ENCODE assay signal across 17 cellular contexts in the genomic region with DNA sequence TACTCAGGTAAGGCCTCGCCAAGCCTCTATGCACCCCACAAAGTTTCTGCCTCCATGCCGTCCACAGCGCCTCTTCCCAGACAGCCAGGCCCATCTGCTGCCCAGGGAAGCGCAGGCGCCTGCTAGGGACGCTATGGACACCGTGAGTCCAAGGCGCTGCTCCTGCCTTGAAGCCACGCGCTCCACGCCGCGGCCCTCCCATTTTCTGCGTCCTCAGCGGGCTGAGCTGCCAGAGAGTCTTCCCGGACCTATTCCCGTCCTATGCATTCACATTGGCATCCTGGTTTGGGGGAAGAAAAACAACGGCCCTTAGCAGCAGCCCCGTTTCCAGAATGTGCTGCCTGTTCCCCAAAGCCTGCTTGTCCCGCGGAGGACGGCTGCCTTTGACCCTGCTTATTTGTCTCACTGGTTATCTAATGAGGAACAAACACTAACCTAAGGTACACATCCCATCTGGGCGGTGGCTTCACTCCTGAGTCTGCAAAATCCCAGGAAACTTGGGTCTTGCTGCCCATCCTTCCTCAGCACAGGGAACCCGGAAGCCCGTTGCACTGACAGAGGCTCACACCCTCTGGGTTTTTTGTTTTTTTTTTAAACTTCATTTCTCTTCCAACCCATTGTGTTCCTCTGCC. TPM values are rescaled to one million over a fixed set of nuclear protein-coding genes. Genes with fewer than 3 reads are reported as not detected.
DNase-seq lines count a peak whose midpoint lies in the region; ATAC-seq, FAIRE-seq and TF ChIP-seq lines count a peak whose summit lies in the region.
"Had no signal": no experiment of that assay in that cellular context is flagged by ENCODE, and none has a peak within 500 bp of the region (broad histone marks: within the 10 kb centered on the region; RNA-seq: fewer than 3 reads in every experiment).

No MANE protein-coding gene starts in this region.

- H3K27ac Mint-ChIP-seq in H9: peak overlapping the region in 2 of 3 experiments; percentile 13 to 81; a peak in 2 of 7 replicates
- H3K27ac Mint-ChIP-seq in astrocyte (ENCODE audit: unreplicated experiment): peak overlapping the region; percentile 23
- no peak overlapping the region for H3K27ac Mint-ChIP-seq in activated CD8-positive, alpha-beta T cell treated with anti-CD3 and anti-CD28 coated beads, Interleukin-2, amount 10 ng/mL, durations not matched to agents 7 days and 5 days
- H3K27ac Mint-ChIP-seq: B cell; CD4-positive, alpha-beta T cell; GM23338; IgD-negative memory B cell had no signal

- H3K27ac ChIP-seq in H9 (ENCODE audit: insufficient read length, low read depth, low read length) (no peak overlapping the region), astrocyte (ENCODE audit: low read depth, low read length) (no peak overlapping the region), kidney (ENCODE audit: low read depth in 2 of 2, low read length in 2 of 2) (no peak overlapping the region), osteoblast (ENCODE audit: low read depth, low read length) (no peak overlapping the region)

- ATAC-seq in activated CD8-positive, alpha-beta T cell treated with anti-CD3 and anti-CD28 coated beads, Interleukin-2, amount 10 ng/mL, durations not matched to agents 7 days and 5 days: no peak
- ATAC-seq: GM23338 had no signal

- H3K36me3 Mint-ChIP-seq in H9 (ENCODE audit: insufficient read depth in 1 of 3, low read depth in 3 of 3) (peaks cover under 1 to 7% (median 6%) of the 10 kb centered on the region in 3 experiments; a peak in 4 of 7 replicates), astrocyte (ENCODE audit: low read depth, unreplicated experiment) (peaks cover 25% of the 10 kb centered on the region)
- H3K36me3 Mint-ChIP-seq in activated CD8-positive, alpha-beta T cell treated with anti-CD3 and anti-CD28 coated beads, Interleukin-2, amount 10 ng/mL, durations not matched to agents 7 days and 5 days (ENCODE audit: low read depth): no peaks in the 10 kb centered on the region

- H3K14ac ChIP-seq in H9 (ENCODE audit: insufficient read depth, low read length): no peak overlapping the region

- H2BK12ac ChIP-seq in H9 (ENCODE audit: insufficient read length, low read depth, low read length): no peak overlapping the region

- H4K5ac ChIP-seq in H9 (ENCODE audit: insufficient read length, low read depth, low read length): no peak overlapping the region

- no peak overlapping the region for H2BK5ac ChIP-seq in H9 (ENCODE audit: insufficient read length, low read length)

- no peak overlapping the region for H3K18ac ChIP-seq in H9 (ENCODE audit: insufficient read length, low read depth, low read length)

- CTCF ChIA-PET in activated CD8-positive, alpha-beta T cell treated with anti-CD3 and anti-CD28 coated beads, Interleukin-2, amount 10 ng/mL, durations not matched to agents 7 days and 5 days (lab: Charles Lee): no interaction called here

- H3K4me1 Mint-ChIP-seq in H9 (peaks cover 5 to 6% of the 10 kb centered on the region in 2 experiments), astrocyte (ENCODE audit: low read depth, unreplicated experiment) (peaks cover 5% of the 10 kb centered on the region)
- H3K4me1 Mint-ChIP-seq in activated CD8-positive, alpha-beta T cell treated with anti-CD3 and anti-CD28 coated beads, Interleukin-2, amount 10 ng/mL, durations not matched to agents 7 days and 5 days (ENCODE audit: low read depth): no peaks in the 10 kb centered on the region
- H3K4me1 Mint-ChIP-seq: B cell, IgD-negative memory B cell had no signal

- H3K9ac ChIP-seq in H9 (ENCODE audit: extremely low read depth, insufficient read length, low read length) (no peak overlapping the region), astrocyte (ENCODE audit: low read length) (no peak overlapping the region), kidney (ENCODE audit: low read length in 2 of 2) (no peak overlapping the region)

- H4K20me1 ChIP-seq in H9 (ENCODE audit: control insufficient read depth, insufficient read depth, insufficient read length): no peaks in the 10 kb centered on the region
- no peaks in the 10 kb centered on the region for H4K20me1 ChIP-seq in astrocyte (ENCODE audit: insufficient read depth, low read length)
- no peaks in the 10 kb centered on the region for H4K20me1 ChIP-seq in osteoblast (ENCODE audit: insufficient read depth, low read length)

- H2AFZ ChIP-seq in H9 (ENCODE audit: low read length) (no peak overlapping the region), astrocyte (ENCODE audit: low read depth, low read length) (no peak overlapping the region), osteoblast (ENCODE audit: low read length) (no peak overlapping the region)
- H2AFZ ChIP-seq: GM23338 had no signal

- no peak overlapping the region for H3K56ac ChIP-seq in H9 (ENCODE audit: insufficient read length, low read depth, low read length)

- no peak overlapping the region for H2AK5ac ChIP-seq in H9 (ENCODE audit: insufficient read length, low read length)

- TF ChIP-seq CTCF in H9 (conservative IDR thresholded peaks at IDR 0.05): no peak
- TF ChIP-seq CTCF in astrocyte (IDR thresholded peaks at IDR 0.05; ENCODE audit: insufficient read depth, low read depth, low read length): no peak
- no peak for TF ChIP-seq CTCF in kidney (IDR thresholded peaks at IDR 0.05; ENCODE audit: borderline replicate concordance, extremely low read depth, insufficient read depth)
- TF ChIP-seq CTCF in osteoblast (IDR thresholded peaks at IDR 0.05; ENCODE audit: extremely low read depth, low read depth, low read length): no peak

- H3K27me3 ChIP-seq in H9 (ENCODE audit: insufficient read depth, low read length) (no peaks in the 10 kb centered on the region), astrocyte (ENCODE audit: insufficient read depth, low read length) (no peaks in the 10 kb centered on the region), osteoblast (ENCODE audit: insufficient read depth, low read length) (no peaks in the 10 kb centered on the region)

- H3K23ac ChIP-seq in H9 (ENCODE audit: insufficient read length, low read depth, low read length): no peak overlapping the region

- FAIRE-seq in astrocyte (lab: Jason Lieb, UNC) (no peak), kidney (lab: Jason Lieb, UNC) (no peak)
- FAIRE-seq: GM18507 had no signal

- no peak overlapping the region for H2BK120ac ChIP-seq in H9 (ENCODE audit: low read depth, low read length, poor library complexity, severe bottlenecking)

- H3K4me3 Mint-ChIP-seq in H9 (no peak overlapping the region; a peak in 1 of 5 replicates), astrocyte (ENCODE audit: unreplicated experiment) (no peak overlapping the region)
- H3K4me3 Mint-ChIP-seq in activated CD8-positive, alpha-beta T cell treated with anti-CD3 and anti-CD28 coated beads, Interleukin-2, amount 10 ng/mL, durations not matched to agents 7 days and 5 days: no peak overlapping the region
- H3K4me3 Mint-ChIP-seq: B cell; CD4-positive, alpha-beta T cell; GM23338; IgD-negative memory B cell had no signal

- no peaks in the 10 kb centered on the region for H3K79me1 ChIP-seq in H9 (ENCODE audit: insufficient read depth, low read depth, low read length, poor library complexity, severe bottlenecking)

- H3K27me3 Mint-ChIP-seq in H9 (ENCODE audit: low read depth) (no peaks in the 10 kb centered on the region), astrocyte (ENCODE audit: low read depth, unreplicated experiment) (peaks cover 2% of the 10 kb centered on the region)
- H3K27me3 Mint-ChIP-seq in activated CD8-positive, alpha-beta T cell treated with anti-CD3 and anti-CD28 coated beads, Interleukin-2, amount 10 ng/mL, durations not matched to agents 7 days and 5 days (ENCODE audit: low read depth): no peaks in the 10 kb centered on the region
- H3K27me3 Mint-ChIP-seq: B cell; CD4-positive, alpha-beta T cell; IgD-negative memory B cell had no signal

- POLR2A ChIA-PET in activated CD8-positive, alpha-beta T cell treated with anti-CD3 and anti-CD28 coated beads, Interleukin-2, amount 10 ng/mL, durations not matched to agents 7 days and 5 days (lab: Charles Lee): no interaction called here

- no peaks in the 10 kb centered on the region for H3K23me2 ChIP-seq in H9 (ENCODE audit: insufficient read length, low read depth, low read length, poor library complexity, severe bottlenecking)

- no peak overlapping the region for H3T11ph ChIP-seq in H9 (ENCODE audit: low read length)

- H3K36me3 ChIP-seq in astrocyte (ENCODE audit: insufficient read depth, low read length): no peaks in the 10 kb centered on the region
- peaks cover 7 to 32% of the 10 kb centered on the region in 2 donors for H3K36me3 ChIP-seq in kidney (ENCODE audit: control insufficient read depth in 1 of 2, insufficient read depth in 2 of 2, low read length in 2 of 2)
- peaks cover 24% of the 10 kb centered on the region for H3K36me3 ChIP-seq in osteoblast (ENCODE audit: insufficient read depth, low read length)

- H3K9me3 ChIP-seq in H9 (ENCODE audit: control insufficient read depth, low read depth, low read length) (no peaks in the 10 kb centered on the region), astrocyte (ENCODE audit: insufficient read depth, low read depth, low read length) (no peaks in the 10 kb centered on the region), kidney (ENCODE audit: control insufficient read depth in 1 of 2, low read length in 2 of 2) (no peaks in the 10 kb centered on the region), osteoblast (ENCODE audit: low read depth, low read length) (no peaks in the 10 kb centered on the region)
- H3K9me3 ChIP-seq: HAP-1 had no signal

- intact Hi-C loops in kidney (cut with DNase I): no loop called here

- H3K4me3 ChIP-seq in astrocyte (ENCODE audit: insufficient read depth, low read depth, low read length): no peak overlapping the region
- no peak overlapping the region for H3K4me3 ChIP-seq in kidney (ENCODE audit: low read length in 2 of 2)
- no peak overlapping the region for H3K4me3 ChIP-seq in osteoblast (ENCODE audit: insufficient read depth, low read length)
- H3K4me3 ChIP-seq: GM23338, HAP-1 had no signal

- no peak overlapping the region for H2BK15ac ChIP-seq in H9 (ENCODE audit: low read depth, low read length)

- H2BK20ac ChIP-seq in H9 (ENCODE audit: low read depth, low read length, poor library complexity, severe bottlenecking): no peak overlapping the region

- H3K4ac ChIP-seq in H9 (ENCODE audit: low read depth, low read length): no peak overlapping the region

- no peaks in the 10 kb centered on the region for H3K9me3 Mint-ChIP-seq in H9
- H3K9me3 Mint-ChIP-seq in astrocyte (ENCODE audit: unreplicated experiment): no peaks in the 10 kb centered on the region
- no peaks in the 10 kb centered on the region for H3K9me3 Mint-ChIP-seq in activated CD8-positive, alpha-beta T cell treated with anti-CD3 and anti-CD28 coated beads, Interleukin-2, amount 10 ng/mL, durations not matched to agents 7 days and 5 days (ENCODE audit: insufficient read depth)
- H3K9me3 Mint-ChIP-seq: CD4-positive, alpha-beta T cell; GM23338; IgD-negative memory B cell had no signal

- no peak overlapping the region for H3K4me2 ChIP-seq in H9 (ENCODE audit: insufficient read depth, insufficient read length, low read length)
- H3K4me2 ChIP-seq in astrocyte (ENCODE audit: low read length): no peak overlapping the region
- H3K4me2 ChIP-seq in osteoblast (ENCODE audit: insufficient read depth, low read length): no peak overlapping the region
- H3K4me2 ChIP-seq: GM23338 had no signal

- WGBS in H9 (ENCODE audit: extremely low coverage, insufficient read length, low lambda C conversion rate): no CpG with 5 or more reads among the region's 25 CpGs

- no peaks in the 10 kb centered on the region for H3K4me1 ChIP-seq in H9 (ENCODE audit: insufficient read depth, low read length)
- peaks cover 18% of the 10 kb centered on the region for H3K4me1 ChIP-seq in astrocyte (ENCODE audit: insufficient read depth, low read length)
- H3K4me1 ChIP-seq in kidney (ENCODE audit: control insufficient read depth in 1 of 2, insufficient read depth in 1 of 2, low read depth in 1 of 2, low read length in 2 of 2): no peaks in the 10 kb centered on the region
- peaks cover 11% of the 10 kb centered on the region for H3K4me1 ChIP-seq in osteoblast (ENCODE audit: insufficient read depth, low read length)
- H3K4me1 ChIP-seq: HAP-1 had no signal

- DNase-seq in H9 (no peak), astrocyte (ENCODE audit: low read depth) (no peak), kidney (peak; percentile 64), osteoblast (ENCODE audit: insufficient read length, low spot score, missing footprints) (peak; percentile 49), iPS-NIHi11 (ENCODE audit: low spot score) (no peak), NCI-H524 (lab: John Stamatoyannopoulos, UW) (no peak)
- DNase-seq in activated CD8-positive, alpha-beta T cell treated with anti-CD3 and anti-CD28 coated beads, Interleukin-2, amount 10 ng/mL, durations not matched to agents 7 days and 5 days: no peak
- DNase-seq: ACHN; C1 segment of cervical spinal cord; Calu3; CD4-positive, alpha-beta T cell; DMS 273 treated with DMSO at 0.1 percent for 48 hours had no signal

- H4K8ac ChIP-seq in H9 (replicated peaks; ENCODE audit: insufficient read length, low read depth, low read length): no peak overlapping the region

- no peak overlapping the region for H4K91ac ChIP-seq in H9 (ENCODE audit: insufficient read length, low read depth, low read length)

- no peaks in the 10 kb centered on the region for H3K79me2 ChIP-seq in H9 (ENCODE audit: insufficient read depth, low read length)
- H3K79me2 ChIP-seq in astrocyte (ENCODE audit: insufficient read depth, low read length): no peaks in the 10 kb centered on the region
- no peaks in the 10 kb centered on the region for H3K79me2 ChIP-seq in osteoblast (ENCODE audit: insufficient read depth, low read length)

RNA-seq across cellular contexts. Expression of a gene that starts 38.0 kb away (rescaled TPM):
- total RNA-seq in H9 (2021) (22.5 and 24.3 TPM in 2 replicates), astrocyte (15.2 and 17.8 TPM in 2 replicates), kidney (42.9 TPM), osteoblast (34.4 and 35.7 TPM in 2 replicates)
- polyA plus RNA-seq in kidney (ENCODE audit: insufficient read depth, low read depth, low replicate concordance): 96.3 TPM
- 10 to 100 TPM; 42.8 to 44.3 TPM for total RNA-seq in activated CD8-positive, alpha-beta T cell treated with anti-CD3 and anti-CD28 coated beads, Interleukin-2, amount 10 ng/mL, durations not matched to agents 7 days and 5 days

RNA-seq across cellular contexts. Expression of a gene that starts 38.2 kb away (rescaled TPM):
- 17.4 and 19.2 TPM in 2 replicates for total RNA-seq in H9 (2021)
- 9.7 and 12.4 TPM in 2 replicates for total RNA-seq in astrocyte
- total RNA-seq in kidney: 40.0 TPM
- 48.1 TPM for polyA plus RNA-seq in kidney (ENCODE audit: insufficient read depth, low read depth, low replicate concordance)
- total RNA-seq in osteoblast: 31.1 and 31.2 TPM in 2 replicates
- 10 to 100 TPM; 25.0 to 28.5 TPM for total RNA-seq in activated CD8-positive, alpha-beta T cell treated with anti-CD3 and anti-CD28 coated beads, Interleukin-2, amount 10 ng/mL, durations not matched to agents 7 days and 5 days

RNA-seq across cellular contexts. Expression of a gene that starts 57.9 kb away (rescaled TPM):
- total RNA-seq in H9 (2021) (23.6 and 24.2 TPM in 2 replicates), astrocyte (34.4 and 42.6 TPM in 2 replicates), kidney (44.3 TPM), osteoblast (34.8 and 40.9 TPM in 2 replicates)
- 13.9 TPM for polyA plus RNA-seq in kidney (ENCODE audit: insufficient read depth, low read depth, low replicate concordance)
- total RNA-seq in activated CD8-positive, alpha-beta T cell treated with anti-CD3 and anti-CD28 coated beads, Interleukin-2, amount 10 ng/mL, durations not matched to agents 7 days and 5 days: 10 to 100 TPM; 32.0 to 34.1 TPM

RNA-seq across cellular contexts. Expression of a gene that starts 58.2 kb away (rescaled TPM):
- total RNA-seq in H9 (2021) (67.1 and 71.3 TPM in 2 replicates), astrocyte (118 and 120 TPM in 2 replicates), kidney (72.1 TPM), osteoblast (94.6 and 102 TPM in 2 replicates)
- 23.6 TPM for polyA plus RNA-seq in kidney (ENCODE audit: insufficient read depth, low read depth, low replicate concordance)
- total RNA-seq in activated CD8-positive, alpha-beta T cell treated with anti-CD3 and anti-CD28 coated beads, Interleukin-2, amount 10 ng/mL, durations not matched to agents 7 days and 5 days: 10 to 100 TPM; 35.7 to 38.8 TPM

Comparison
In these comparisons a context has a peak if more than half of its experiments do, and no peak if none do; other contexts are left out.
1. DNase-seq: peak in kidney (single experiment) and osteoblast (single experiment); none in H9 (single experiment), astrocyte (single experiment), iPS-NIHi11 (single experiment), activated CD8-positive, alpha-beta T cell treated with anti-CD3 and anti-CD28 coated beads, Interleukin-2, amount 10 ng/mL, durations not matched to agents 7 days and 5 days (single experiment) and NCI-H524 (0 of 2).